ENCODE assay signal across 13 cellular contexts in genomic region chr14:102985665-102986064, GRCh38.
A peak's percentile ranks its signal among the peaks of the same experiment; 100 is the strongest.
DNase-seq lines count a peak whose midpoint lies in the region; ATAC-seq and TF ChIP-seq lines count a peak whose summit lies in the region.
"Had no signal": no experiment of that assay in that cellular context is flagged by ENCODE, and none has a peak within 500 bp of the region (broad histone marks: within the 10 kb centered on the region; RNA-seq: fewer than 3 reads in every experiment).

No MANE protein-coding gene starts in this region.

- no peak overlapping the region for H3K4me3 ChIP-seq in fibroblast of the aortic adventitia (ENCODE audit: low read depth, low read length)
- no peak overlapping the region for H3K4me3 ChIP-seq in vagina
- no peak overlapping the region for H3K4me3 ChIP-seq in SK-N-SH (ENCODE audit: low read depth in 2 of 2, low read length in 1 of 2)

- CTCF ChIA-PET in SK-N-SH (lab: Yijun Ruan, JAX): interaction anchor here (1.8 kb wide), 1 partner anchor 13 kb away, joined by 7 read pairs; no protein-coding TSS in a partner anchor

- H3K4me1 ChIP-seq in vagina (peaks cover 19% of the 10 kb centered on the region), SK-N-SH (ENCODE audit: control insufficient read depth in 1 of 2, insufficient read depth in 2 of 2, low read depth in 1 of 2, low read length in 1 of 2) (no peaks in the 10 kb centered on the region; a peak in 1 of 4 replicates)

- peaks cover 43% of the 10 kb centered on the region for H3K79me2 ChIP-seq in SK-N-SH (ENCODE audit: insufficient read depth)

- DNase-seq in fibroblast of the aortic adventitia (ENCODE audit: low read depth) (peak; percentile 45), vagina (ENCODE audit: extremely low spot score in 2 of 2) (no peak), SK-N-SH (no peak), NCI-H2029 (lab: John Stamatoyannopoulos, UW) (no peak), mesenteric fat pad (ENCODE audit: low spot score) (no peak)
- DNase-seq: activated CD4-positive, alpha-beta T cell treated with anti-CD3 and anti-CD28 coated beads for 36 hours; CD8-positive, alpha-beta memory T cell; H7; NCI-H2107; stimulated activated CD4-positive, alpha-beta T cell treated with anti-CD3 and anti-CD28 coated beads, Interleukin-4, amount 100 ng/mL, for 24 hours; T-cell had no signal

- H4K20me1 ChIP-seq in SK-N-SH (ENCODE audit: insufficient read depth): peaks cover 4% of the 10 kb centered on the region; the same call in 1 of the 2 replicates

- intact Hi-C loops in vagina (cut with DNase I): no loop called here

- H3K9me3 ChIP-seq in vagina: peaks cover 7% of the 10 kb centered on the region
- peaks cover 8% of the 10 kb centered on the region; the same call in 1 of the 2 replicates for H3K9me3 ChIP-seq in SK-N-SH

- POLR2A ChIA-PET in SK-N-SH (lab: Yijun Ruan, JAX): no interaction called here

- no peak for TF ChIP-seq EP300 in SK-N-SH (IDR thresholded peaks at IDR 0.05; ENCODE audit: borderline replicate concordance in 1 of 2, low read depth in 1 of 2, low read length in 1 of 2)

- no peaks in the 10 kb centered on the region for H3F3A ChIP-seq in SK-N-SH (replicated peaks; ENCODE audit: insufficient read depth)

- no peaks in the 10 kb centered on the region for H3K9me2 ChIP-seq in SK-N-SH

- H3K4me2 ChIP-seq in SK-N-SH: no peak overlapping the region

- 94% methylated on average over 5 of the region's 10 CpGs for WGBS in SK-N-SH (ENCODE audit: low lambda C conversion rate)

- H3K9ac ChIP-seq in SK-N-SH: no peak overlapping the region

- no peak for TF ChIP-seq POLR2A in vagina (IDR thresholded peaks at IDR 0.05)

- TF ChIP-seq CTCF in fibroblast of the aortic adventitia (IDR thresholded peaks at IDR 0.05; ENCODE audit: insufficient read depth, low read length) (no peak), vagina (IDR thresholded peaks at IDR 0.05) (no peak), SK-N-SH (IDR thresholded peaks at IDR 0.05) (no peak)

- H3K27me3 ChIP-seq in vagina (no peaks in the 10 kb centered on the region), SK-N-SH (ENCODE audit: insufficient read depth) (no peaks in the 10 kb centered on the region)

- TF ChIP-seq RAD21 in SK-N-SH (IDR thresholded peaks at IDR 0.05; ENCODE audit: low read length): no peak

- H3K27ac ChIP-seq in vagina (peak overlapping the region; percentile 36), SK-N-SH (ENCODE audit: low read depth in 2 of 2, low read length in 1 of 2) (no peak overlapping the region)

- peak; percentile 95 for ATAC-seq in GM19023 (IDR thresholded peaks at IDR 0.05; ENCODE audit: unreplicated experiment)
- peak; percentile 57 for ATAC-seq in HG02852 (IDR thresholded peaks at IDR 0.05; ENCODE audit: unreplicated experiment)
- ATAC-seq: activated CD4-positive, alpha-beta T cell treated with anti-CD3 and anti-CD28 coated beads for 36 hours; T-cell had no signal

- H2AFZ ChIP-seq in SK-N-SH (ENCODE audit: low read depth): no peak overlapping the region

- peaks cover 0 to 32% of the 10 kb centered on the region in 2 donors for H3K36me3 ChIP-seq in vagina
- H3K36me3 ChIP-seq in SK-N-SH (replicated peaks in 1 of 2; ENCODE audit: control insufficient read depth in 1 of 2, insufficient read depth in 2 of 2, low read length in 1 of 2): peaks cover 46 to 64% of the 10 kb centered on the region in 2 experiments

TF ChIP-seq in SK-N-SH, 30 proteins besides CTCF, POLR2A, EP300 and RAD21:
- TF ChIP-seq FOSL2 (IDR thresholded peaks at IDR 0.05; ENCODE audit: borderline replicate concordance, low read depth) (no peak), SIN3A (IDR thresholded peaks at IDR 0.05; ENCODE audit: borderline replicate concordance, low read depth, low read length) (no peak), MXI1 (IDR thresholded peaks at IDR 0.05; ENCODE audit: low read depth, low read length) (no peak), RCOR1 (IDR thresholded peaks at IDR 0.05; ENCODE audit: low read length) (no peak), RXRA (IDR thresholded peaks at IDR 0.05; ENCODE audit: borderline replicate concordance, low read depth) (no peak), SMC3 (IDR thresholded peaks at IDR 0.05; ENCODE audit: low read depth, low read length) (no peak), YY1 (IDR thresholded peaks at IDR 0.05; ENCODE audit: low read depth) (no peak), GATA2 (CRISPR knock-in tag; IDR thresholded peaks at IDR 0.05) (no peak)
- TF ChIP-seq, protein P1, sequence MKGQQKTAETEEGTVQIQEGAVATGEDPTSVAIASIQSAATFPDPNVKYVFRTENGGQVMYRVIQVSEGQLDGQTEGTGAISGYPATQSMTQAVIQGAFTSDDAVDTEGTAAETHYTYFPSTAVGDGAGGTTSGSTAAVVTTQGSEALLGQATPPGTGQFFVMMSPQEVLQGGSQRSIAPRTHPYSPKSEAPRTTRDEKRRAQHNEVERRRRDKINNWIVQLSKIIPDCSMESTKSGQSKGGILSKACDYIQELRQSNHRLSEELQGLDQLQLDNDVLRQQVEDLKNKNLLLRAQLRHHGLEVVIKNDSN (IDR thresholded peaks at IDR 0.05; ENCODE audit: borderline replicate concordance, low read depth): no peak
